8 cellular contexts compared by ENCODE assay signal in genomic region chr18:48820483-48821250, GRCh38.
A peak's percentile ranks its signal among the peaks of the same experiment; 100 is the strongest.
DNase-seq lines count a peak whose midpoint lies in the region; ATAC-seq and TF ChIP-seq lines count a peak whose summit lies in the region.
"Had no signal": no experiment of that assay in that cellular context is flagged by ENCODE, and none has a peak within 500 bp of the region (broad histone marks: within the 10 kb centered on the region; RNA-seq: fewer than 3 reads in every experiment).

No MANE protein-coding gene starts in this region.

- WGBS in tibial nerve, 2 donors = 92 to 95% methylated on average over 11 of the region's 11 CpGs

- TF ChIP-seq POLR2A in tibial nerve (IDR thresholded peaks at IDR 0.05) = no peak

- peaks cover 5% of the 10 kb centered on the region for H3K36me3 Mint-ChIP-seq in activated T-cell treated with anti-CD3 and anti-CD28 coated beads, Interleukin-2, amount 50 U/mL, for 4 hours (ENCODE audit: insufficient read depth)

- TF ChIP-seq EP300 in tibial nerve (IDR thresholded peaks at IDR 0.05) = no peak

- ATAC-seq in GM19324 (IDR thresholded peaks at IDR 0.05; ENCODE audit: low FRiP score, unreplicated experiment) = peak; percentile 61
- ATAC-seq in HG02970 (IDR thresholded peaks at IDR 0.05; ENCODE audit: low FRiP score, unreplicated experiment) = peak; percentile 83
- ATAC-seq in activated T-cell treated with anti-CD3 and anti-CD28 coated beads, Interleukin-2, amount 50 U/mL, for 4 hours = peak; percentile 43 to 81

- no peaks in the 10 kb centered on the region for H3K9me3 Mint-ChIP-seq in activated T-cell treated with anti-CD3 and anti-CD28 coated beads, Interleukin-2, amount 50 U/mL, for 4 hours

- peaks cover 0 to 74% (median 0%) of the 10 kb centered on the region in 3 donors for H3K36me3 ChIP-seq in tibial nerve

- no peak overlapping the region for H3K27ac ChIP-seq in tibial nerve
- H3K27ac ChIP-seq: KMS-11 had no signal

- no peak overlapping the region for H3K4me3 Mint-ChIP-seq in activated T-cell treated with anti-CD3 and anti-CD28 coated beads, Interleukin-2, amount 50 U/mL, for 4 hours

- H3K27me3 Mint-ChIP-seq in activated T-cell treated with anti-CD3 and anti-CD28 coated beads, Interleukin-2, amount 50 U/mL, for 4 hours (ENCODE audit: low read depth) = no peaks in the 10 kb centered on the region

- TF ChIP-seq CTCF in tibial nerve (IDR thresholded peaks at IDR 0.05) = no peak

- peaks cover 0 to 17% (median 0%) of the 10 kb centered on the region in 4 donors for H3K4me1 ChIP-seq in tibial nerve

- no peak overlapping the region for H3K4me3 ChIP-seq in tibial nerve

- DNase-seq in activated T-cell treated with anti-CD3 and anti-CD28 coated beads, Interleukin-2, amount 50 U/mL, for 4 hours = no peak
- peak; percentile 40 for DNase-seq in stimulated activated CD8-positive, alpha-beta memory T cell treated with anti-CD3 and anti-CD28 coated beads, Interleukin-4, amount 100 ng/mL, for 48 hours
- no peak for DNase-seq in NCI-H526 (lab: John Stamatoyannopoulos, UW)
- DNase-seq in DMS53 treated with DMSO at 0.1 percent for 48 hours (lab: John Stamatoyannopoulos, UW; ENCODE audit: unreplicated experiment) = no peak
- no peak for DNase-seq in tibial nerve (ENCODE audit: low spot score in 2 of 2)

- peaks cover 0 to 9% (median 0%) of the 10 kb centered on the region in 4 donors for H3K9me3 ChIP-seq in tibial nerve

- no peaks in the 10 kb centered on the region for H3K27me3 ChIP-seq in tibial nerve

- H3K4me1 Mint-ChIP-seq in activated T-cell treated with anti-CD3 and anti-CD28 coated beads, Interleukin-2, amount 50 U/mL, for 4 hours (ENCODE audit: low read depth) = peaks cover 36% of the 10 kb centered on the region
